In genomic region chrX:9465380-9466114, GRCh38 we compare ENCODE assay signal across 8 cellular contexts. TPM values are rescaled to one million over a fixed set of nuclear protein-coding genes. Genes with fewer than 3 reads are reported as not detected.
DNase-seq lines count a peak whose midpoint lies in the region; ATAC-seq and TF ChIP-seq lines count a peak whose summit lies in the region.

No MANE protein-coding gene starts in this region.

- H3K9me3 Mint-ChIP-seq in CD4-positive, alpha-beta T cell: no peaks in the 10 kb centered on the region
- no peaks in the 10 kb centered on the region for H3K9me3 Mint-ChIP-seq in activated naive CD4-positive, alpha-beta T cell treated with anti-CD3 and anti-CD28 coated beads, Interleukin-2, amount 50 U/mL, for 72 hours

- H3K4me1 Mint-ChIP-seq in CD4-positive, alpha-beta T cell (ENCODE audit: low read depth): peaks cover 50% of the 10 kb centered on the region

- H3K36me3 ChIP-seq in OCI-LY3 (replicated peaks; ENCODE audit: low read depth, low read length): peaks cover 10% of the 10 kb centered on the region
- H3K36me3 ChIP-seq in iPS DF 6.9 (ENCODE audit: control insufficient read depth, insufficient read depth, low read length): no peaks in the 10 kb centered on the region
- H3K36me3 ChIP-seq in smooth muscle cell (ENCODE audit: low read depth): no peaks in the 10 kb centered on the region

- ATAC-seq in CD4-positive, alpha-beta T cell (ENCODE audit: poor library complexity): peak; percentile 22
- ATAC-seq in GM21737 (IDR thresholded peaks at IDR 0.05; ENCODE audit: unreplicated experiment): peak; percentile 8
- ATAC-seq in activated naive CD4-positive, alpha-beta T cell treated with anti-CD3 and anti-CD28 coated beads, Interleukin-2, amount 50 U/mL, for 72 hours: peak; percentile 10 to 58

- no peaks in the 10 kb centered on the region for H3F3A ChIP-seq in smooth muscle cell (ENCODE audit: low read depth)

- CTCF ChIA-PET in CD4-positive, alpha-beta T cell (lab: Charles Lee): no interaction called here

- H3K9ac ChIP-seq in OCI-LY3 (ENCODE audit: low read length) (peak overlapping the region; percentile 74), smooth muscle cell (ENCODE audit: low read depth) (peak overlapping the region; percentile 66)

- H3K27me3 ChIP-seq in CD4-positive, alpha-beta T cell (ENCODE audit: control insufficient read depth, insufficient read depth, low read length): no peaks in the 10 kb centered on the region
- H3K27me3 ChIP-seq in OCI-LY3 (ENCODE audit: low read depth, low read length) (no peaks in the 10 kb centered on the region), iPS DF 6.9 (ENCODE audit: control insufficient read depth, insufficient read depth, low read length) (no peaks in the 10 kb centered on the region; the same call in 1 of the 2 replicates), smooth muscle cell (ENCODE audit: low read depth) (no peaks in the 10 kb centered on the region)

- intact Hi-C loops in CD4-positive, alpha-beta T cell (cut with DNase I, micrococcal nuclease): loop anchor here (1.0 to 10.0 kb wide), 4 partner anchors 20 to 491 kb away; no protein-coding TSS in a partner anchor

- H3K4me2 ChIP-seq in OCI-LY3 (ENCODE audit: low read length) (peak overlapping the region; percentile 90), smooth muscle cell (peak overlapping the region; percentile 84)

- no peaks in the 10 kb centered on the region for H3K9me3 ChIP-seq in CD4-positive, alpha-beta T cell (ENCODE audit: control insufficient read depth, low read length)
- H3K9me3 ChIP-seq in OCI-LY3 (ENCODE audit: insufficient read depth, low read length) (no peaks in the 10 kb centered on the region), iPS DF 6.9 (ENCODE audit: control insufficient read depth, insufficient read depth, low read length) (no peaks in the 10 kb centered on the region), smooth muscle cell (replicated peaks; ENCODE audit: low read depth) (no peaks in the 10 kb centered on the region)

- H3K27ac ChIP-seq in CD4-positive, alpha-beta T cell (ENCODE audit: low read depth, low read length): peak overlapping the region; percentile 61
- H3K27ac ChIP-seq in OCI-LY3 (ENCODE audit: low read length) (peak overlapping the region; percentile 32; the same call in 1 of the 2 replicates), iPS DF 6.9 (ENCODE audit: low read length) (no peak overlapping the region), smooth muscle cell (ENCODE audit: low read depth) (no peak overlapping the region)

- peaks cover 36% of the 10 kb centered on the region for H3K36me3 Mint-ChIP-seq in CD4-positive, alpha-beta T cell (ENCODE audit: low read depth)
- H3K36me3 Mint-ChIP-seq in activated naive CD4-positive, alpha-beta T cell treated with anti-CD3 and anti-CD28 coated beads, Interleukin-2, amount 50 U/mL, for 72 hours: peaks cover 0 to 5% of the 10 kb centered on the region in 2 donors

- DNase-seq in CD4-positive, alpha-beta T cell: peak in 9 of 10 experiments; percentile 1 to 46 (median 17)
- peak; percentile 26 to 56 for DNase-seq in activated naive CD4-positive, alpha-beta T cell treated with anti-CD3 and anti-CD28 coated beads, Interleukin-2, amount 50 U/mL, for 72 hours (ENCODE audit: low spot score in 2 of 2)
- DNase-seq in iPS DF 6.9 (ENCODE audit: low read depth, low spot score) (no peak), smooth muscle cell (lab: John Stamatoyannopoulos, UW; ENCODE audit: unreplicated experiment) (no peak), cerebellar nuclear complex (lab: John Stamatoyannopoulos, UW) (no peak), putamen (ENCODE audit: low spot score) (no peak)

- H3K79me2 ChIP-seq in OCI-LY3 (ENCODE audit: low read length) (peaks cover 37% of the 10 kb centered on the region), smooth muscle cell (ENCODE audit: low read depth) (peaks cover 31% of the 10 kb centered on the region)

- POLR2A ChIA-PET in CD4-positive, alpha-beta T cell (lab: Charles Lee): interaction anchor here (1.0 to 3.6 kb wide), 2 partner anchors 124 to 125 kb away, joined by 4 to 56 read pairs; no protein-coding TSS in a partner anchor

- peak overlapping the region; percentile 93 for H3K4me3 ChIP-seq in OCI-LY3 (ENCODE audit: low read length)
- H3K4me3 ChIP-seq in iPS DF 6.9 (ENCODE audit: low read length): peak overlapping the region; percentile 77
- peak overlapping the region; percentile 64 for H3K4me3 ChIP-seq in smooth muscle cell

- WGBS in iPS DF 6.9 (ENCODE audit: insufficient coverage, insufficient read length): no CpG with 5 or more reads among the region's 87 CpGs
- WGBS in smooth muscle cell (ENCODE audit: low lambda C conversion rate): 38% methylated on average over 56 of the region's 87 CpGs

- H2AFZ ChIP-seq in OCI-LY3 (ENCODE audit: low read depth, low read length) (no peak overlapping the region), smooth muscle cell (ENCODE audit: low read depth) (no peak overlapping the region)

- H3K27me3 Mint-ChIP-seq in CD4-positive, alpha-beta T cell: peaks cover 4% of the 10 kb centered on the region

- TF ChIP-seq CTCF in CD4-positive, alpha-beta T cell (IDR thresholded peaks at IDR 0.05): no peak
- no peak for TF ChIP-seq CTCF in OCI-LY3 (IDR thresholded peaks at IDR 0.05; ENCODE audit: low read depth, low read length)
- no peak for TF ChIP-seq CTCF in smooth muscle cell (IDR thresholded peaks at IDR 0.05; ENCODE audit: borderline replicate concordance, insufficient read depth, poor library complexity, severe bottlenecking)

- peaks cover 24% of the 10 kb centered on the region; the same call in 1 of the 2 replicates for H4K20me1 ChIP-seq in OCI-LY3 (ENCODE audit: insufficient read depth, low read length)
- H4K20me1 ChIP-seq in smooth muscle cell (ENCODE audit: low read depth): peaks cover 35% of the 10 kb centered on the region

- peak overlapping the region; percentile 80 for H3K4me3 Mint-ChIP-seq in CD4-positive, alpha-beta T cell

- peaks cover 31% of the 10 kb centered on the region for H3K4me1 ChIP-seq in OCI-LY3 (ENCODE audit: low read length)
- H3K4me1 ChIP-seq in iPS DF 6.9 (ENCODE audit: control insufficient read depth, insufficient read depth, low read length): peaks cover 4% of the 10 kb centered on the region; the same call in 1 of the 2 replicates
- H3K4me1 ChIP-seq in smooth muscle cell (ENCODE audit: low read depth): peaks cover 9% of the 10 kb centered on the region

- peak overlapping the region; percentile 90 for H3K27ac Mint-ChIP-seq in CD4-positive, alpha-beta T cell
- H3K27ac Mint-ChIP-seq in activated naive CD4-positive, alpha-beta T cell treated with anti-CD3 and anti-CD28 coated beads, Interleukin-2, amount 50 U/mL, for 72 hours: no peak overlapping the region

RNA-seq across cellular contexts. Expression of gene TBL1X, which starts 0.7 kb away (rescaled TPM):
- total RNA-seq in CD4-positive, alpha-beta T cell: 10 to 100 TPM; 17.4 to 19.2 TPM
- total RNA-seq in activated naive CD4-positive, alpha-beta T cell treated with anti-CD3 and anti-CD28 coated beads, Interleukin-2, amount 50 U/mL, for 72 hours: 10 to 100 TPM in 1 of 2 donors, 1 to 10 TPM in 1; 9.2 to 17.4 TPM
- total RNA-seq in smooth muscle cell: 9.0 and 23.9 TPM in 2 replicates
- 9.8 and 10.2 TPM in 2 replicates for polyA plus RNA-seq in smooth muscle cell

Comparison
In these comparisons a context has a peak if more than half of its experiments do, and no peak if none do; other contexts are left out.
1. DNase-seq: peak in CD4-positive, alpha-beta T cell (9 of 10) and activated naive CD4-positive, alpha-beta T cell treated with anti-CD3 and anti-CD28 coated beads, Interleukin-2, amount 50 U/mL, for 72 hours (2 of 2); none in iPS DF 6.9 (single experiment), smooth muscle cell (single experiment), cerebellar nuclear complex (0 of 2) and putamen (single experiment).
2. H3K27ac ChIP-seq: peak in CD4-positive, alpha-beta T cell (single experiment) and OCI-LY3 (single experiment); none in iPS DF 6.9 (single experiment) and smooth muscle cell (single experiment).
3. Peak in every context shown above with its lines, with median percentiles within 50 percentile points of each other: ATAC-seq and H3K4me3 ChIP-seq.